Comparison of ENCODE assay signal across 19 cellular contexts in the genomic region with DNA sequence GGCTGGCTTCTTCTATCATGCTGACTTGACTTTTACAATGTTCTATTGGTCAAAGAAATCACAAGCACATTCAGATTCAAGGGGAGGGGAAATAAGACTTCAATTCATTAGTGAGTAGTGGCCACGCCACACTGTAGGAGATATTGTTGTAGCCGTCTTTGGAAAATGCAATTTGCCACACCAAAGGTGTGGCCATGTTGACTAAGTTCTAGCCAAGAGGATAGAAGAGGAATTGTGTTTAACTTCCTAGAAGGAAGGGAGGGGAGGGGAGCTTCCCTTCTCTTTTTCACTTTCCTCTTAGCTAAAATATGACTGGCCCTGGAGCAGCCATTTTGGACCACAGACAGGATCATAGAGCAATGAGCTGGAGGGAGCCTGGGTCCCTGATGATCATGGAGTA. TPM values are rescaled to one million over a fixed set of nuclear protein-coding genes. Genes with fewer than 3 reads are reported as not detected.
DNase-seq lines count a peak whose midpoint lies in the region; ATAC-seq, FAIRE-seq and TF ChIP-seq lines count a peak whose summit lies in the region.
"Had no signal": no experiment of that assay in that cellular context is flagged by ENCODE, and none has a peak within 500 bp of the region (broad histone marks: within the 10 kb centered on the region; RNA-seq: fewer than 3 reads in every experiment).

No MANE protein-coding gene starts in this region.

- intact Hi-C loops in HCT116 (cut with micrococcal nuclease): no loop called here
- intact Hi-C loops in colonic mucosa (cut with DNase I): no loop called here
- intact Hi-C loops in left colon (cut with DNase I, micrococcal nuclease): no loop called here
- intact Hi-C loops in kidney (cut with DNase I): no loop called here
- intact Hi-C loops in posterior vena cava (cut with DNase I): no loop called here

- no peak overlapping the region for H3K9ac ChIP-seq in HCT116 (ENCODE audit: low read length)
- H3K9ac ChIP-seq in colonic mucosa (ENCODE audit: low read depth in 2 of 2, low read length in 2 of 2): no peak overlapping the region
- H3K9ac ChIP-seq in kidney (ENCODE audit: low read length in 2 of 2): no peak overlapping the region
- H3K9ac ChIP-seq: BLaER1 treated with 17β-estradiol and CSF1 and Interleukin-3, amounts not matched to agents 10 nM and 100 nM had no signal

- no peak for DNase-seq in HCT116 (ENCODE audit: low read depth, low spot score)
- peak; percentile 26 for DNase-seq in colonic mucosa
- no peak for DNase-seq in left colon
- DNase-seq in kidney: no peak
- DNase-seq in posterior vena cava (ENCODE audit: low spot score): no peak
- DNase-seq in activated CD8-positive, alpha-beta memory T cell treated with anti-CD3 and anti-CD28 coated beads, Interleukin-2, amount 50 U/mL, for 48 hours: no peak
- DNase-seq: Caco-2; CD4-positive, alpha-beta T cell; HCEC 1CT; HFFc6; KBM-7 had no signal

- CTCF ChIA-PET in HCT116 (lab: Charles Lee): no interaction called here

- H3K9me3 ChIP-seq in HCT116 (ENCODE audit: control insufficient read depth in 1 of 2, insufficient read depth in 1 of 2, low read depth in 1 of 2, low read length in 2 of 2): 0 out of 4 replicates have a peak, but pooled peaks cover 0 to 3% of the 10 kb centered on the region in 2 experiments
- H3K9me3 ChIP-seq in colonic mucosa: no peaks in the 10 kb centered on the region
- peaks cover 0 to 3% of the 10 kb centered on the region in 2 donors for H3K9me3 ChIP-seq in kidney (ENCODE audit: control insufficient read depth in 1 of 2, low read length in 2 of 2)
- H3K9me3 ChIP-seq: Caco-2 had no signal

- ATAC-seq in HCT116: no peak
- ATAC-seq in left colon: peak; percentile 73
- no peak for ATAC-seq in GM21367 (IDR thresholded peaks at IDR 0.05; ENCODE audit: unreplicated experiment)

- H3K4me2 ChIP-seq in HCT116 (ENCODE audit: low read length): no peak overlapping the region

- no peaks in the 10 kb centered on the region for H3K79me2 ChIP-seq in HCT116 (ENCODE audit: insufficient read depth, low read length)

- FAIRE-seq in kidney (lab: Jason Lieb, UNC): no peak
- FAIRE-seq: D721Med, G401.6, GM12891, GM18507, H54 had no signal

- TF ChIP-seq POLR2A in HCT116 (IDR thresholded peaks at IDR 0.05; ENCODE audit: borderline replicate concordance, extremely low read depth, insufficient read depth, insufficient read length): no peak

- peaks cover 0 to 16% of the 10 kb centered on the region in 2 experiments; a peak in 3 of 4 replicates for H3K4me1 ChIP-seq in HCT116 (ENCODE audit: control insufficient read depth in 1 of 2, insufficient read depth in 2 of 2, low read length in 2 of 2)
- peaks cover 4% of the 10 kb centered on the region for H3K4me1 ChIP-seq in colonic mucosa
- H3K4me1 ChIP-seq in kidney (ENCODE audit: control insufficient read depth in 1 of 2, insufficient read depth in 1 of 2, low read depth in 1 of 2, low read length in 2 of 2): peaks cover 0 to 5% of the 10 kb centered on the region in 2 donors

- no peaks in the 10 kb centered on the region for H4K20me1 ChIP-seq in HCT116 (ENCODE audit: insufficient read depth)

- H3K4me3 ChIP-seq in HCT116 (replicated peaks in 1 of 2; ENCODE audit: low read depth in 1 of 2, low read length in 2 of 2): no peak overlapping the region
- H3K4me3 ChIP-seq in colonic mucosa: no peak overlapping the region
- no peak overlapping the region for H3K4me3 ChIP-seq in kidney (ENCODE audit: low read length in 2 of 2)
- H3K4me3 ChIP-seq: BLaER1 treated with 17β-estradiol and CSF1 and Interleukin-3, amounts not matched to agents 10 nM and 100 nM had no signal

- H3K27me3 ChIP-seq in HCT116 (ENCODE audit: insufficient read depth, low read length): no peaks in the 10 kb centered on the region
- H3K27me3 ChIP-seq in colonic mucosa: no peaks in the 10 kb centered on the region

- POLR2A ChIA-PET in HCT116 (lab: Charles Lee): no interaction called here

- no peak for TF ChIP-seq RAD21 in HCT116 (IDR thresholded peaks at IDR 0.05; ENCODE audit: low read depth)

- no TSS peak for BruUV-seq in HCT116 (replicated peaks; lab: Mats Ljungman, UMichigan)

- H3K36me3 ChIP-seq in HCT116 (ENCODE audit: control insufficient read depth in 1 of 2, insufficient read depth in 2 of 2, low read length in 2 of 2) (no peaks in the 10 kb centered on the region), colonic mucosa (no peaks in the 10 kb centered on the region), kidney (ENCODE audit: control insufficient read depth in 1 of 2, insufficient read depth in 2 of 2, low read length in 2 of 2) (no peaks in the 10 kb centered on the region)
- H3K36me3 ChIP-seq: BLaER1 treated with 17β-estradiol and CSF1 and Interleukin-3, amounts not matched to agents 10 nM and 100 nM had no signal

- TF ChIP-seq CTCF in HCT116 (IDR thresholded peaks at IDR 0.05 in 2 of 3, conservative IDR thresholded peaks at IDR 0.05 in 1 of 3; ENCODE audit: borderline replicate concordance in 1 of 3, insufficient read depth in 1 of 3, low read depth in 2 of 3, low read length in 2 of 3) (no peak), colonic mucosa (IDR thresholded peaks at IDR 0.05) (no peak), kidney (IDR thresholded peaks at IDR 0.05; ENCODE audit: borderline replicate concordance, extremely low read depth, insufficient read depth) (no peak)

- RAD21 ChIA-PET in HCT116 (lab: Charles Lee; ENCODE audit: low non-redundant PET in 1 of 2, low total read pairs in 2 of 2, uncharacterized antibody in 2 of 2, unreplicated experiment in 2 of 2): no interaction called here

- H3K27ac ChIP-seq in HCT116 (ENCODE audit: low read depth, low read length) (no peak overlapping the region), colonic mucosa (no peak overlapping the region), kidney (ENCODE audit: low read depth in 2 of 2, low read length in 2 of 2) (no peak overlapping the region)
- H3K27ac ChIP-seq: BLaER1 treated with 17β-estradiol and CSF1 and Interleukin-3, amounts not matched to agents 10 nM and 100 nM; HL-60 had no signal

- no peaks in the 10 kb centered on the region for H3K9me2 ChIP-seq in HCT116 (ENCODE audit: insufficient read depth)

- H2AFZ ChIP-seq in HCT116 (ENCODE audit: low read depth, low read length, poor library complexity, severe bottlenecking): peak overlapping the region; percentile 26

TF ChIP-seq in HCT116, 20 proteins besides CTCF, POLR2A, EP300 and RAD21 (continues in another document):
- TF ChIP-seq SRF (IDR thresholded peaks at IDR 0.05; ENCODE audit: low read depth): no peak
- TF ChIP-seq, protein P1, sequence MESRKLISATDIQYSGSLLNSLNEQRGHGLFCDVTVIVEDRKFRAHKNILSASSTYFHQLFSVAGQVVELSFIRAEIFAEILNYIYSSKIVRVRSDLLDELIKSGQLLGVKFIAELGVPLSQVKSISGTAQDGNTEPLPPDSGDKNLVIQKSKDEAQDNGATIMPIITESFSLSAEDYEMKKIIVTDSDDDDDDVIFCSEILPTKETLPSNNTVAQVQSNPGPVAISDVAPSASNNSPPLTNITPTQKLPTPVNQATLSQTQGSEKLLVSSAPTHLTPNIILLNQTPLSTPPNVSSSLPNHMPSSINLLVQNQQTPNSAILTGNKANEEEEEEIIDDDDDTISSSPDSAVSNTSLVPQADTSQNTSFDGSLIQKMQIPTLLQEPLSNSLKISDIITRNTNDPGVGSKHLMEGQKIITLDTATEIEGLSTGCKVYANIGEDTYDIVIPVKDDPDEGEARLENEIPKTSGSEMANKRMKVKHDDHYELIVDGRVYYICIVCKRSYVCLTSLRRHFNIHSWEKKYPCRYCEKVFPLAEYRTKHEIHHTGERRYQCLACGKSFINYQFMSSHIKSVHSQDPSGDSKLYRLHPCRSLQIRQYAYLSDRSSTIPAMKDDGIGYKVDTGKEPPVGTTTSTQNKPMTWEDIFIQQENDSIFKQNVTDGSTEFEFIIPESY (IDR thresholded peaks at IDR 0.05; ENCODE audit: extremely low read depth, insufficient replicate concordance, low read length): no peak
- TF ChIP-seq ELF1 (IDR thresholded peaks at IDR 0.05; ENCODE audit: borderline replicate concordance, low read depth): no peak
- TF ChIP-seq SIN3A (IDR thresholded peaks at IDR 0.05; ENCODE audit: low read depth): no peak
- TF ChIP-seq ZFX (IDR thresholded peaks at IDR 0.05): no peak
- TF ChIP-seq EZH2 (IDR thresholded peaks at IDR 0.05): no peak
- TF ChIP-seq TCF7L2 (IDR thresholded peaks at IDR 0.05; ENCODE audit: borderline replicate concordance, extremely low read depth, insufficient read depth, insufficient read length): no peak
- no peak for TF ChIP-seq CEBPB (IDR thresholded peaks at IDR 0.05; ENCODE audit: low read depth)
- TF ChIP-seq FOSL1 (IDR thresholded peaks at IDR 0.05; ENCODE audit: low read depth): no peak
- TF ChIP-seq YY1 (IDR thresholded peaks at IDR 0.05; ENCODE audit: extremely low read depth, insufficient replicate concordance, low read depth, low read length): no peak
- TF ChIP-seq CBX3 (IDR thresholded peaks at IDR 0.05; ENCODE audit: low read depth): no peak
- TF ChIP-seq, protein P2, sequence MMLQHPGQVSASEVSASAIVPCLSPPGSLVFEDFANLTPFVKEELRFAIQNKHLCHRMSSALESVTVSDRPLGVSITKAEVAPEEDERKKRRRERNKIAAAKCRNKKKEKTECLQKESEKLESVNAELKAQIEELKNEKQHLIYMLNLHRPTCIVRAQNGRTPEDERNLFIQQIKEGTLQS (IDR thresholded peaks at IDR 0.05): no peak
- no peak for TF ChIP-seq ZNF274 (IDR thresholded peaks at IDR 0.05; ENCODE audit: low read depth, low read length)
- TF ChIP-seq JUND (IDR thresholded peaks at IDR 0.05): no peak

RNA-seq across cellular contexts. Expression of a gene that starts 3.4 kb away (rescaled TPM):
- 15.1 TPM for total RNA-seq in HCT116 (2021; ENCODE audit: unreplicated experiment)
- polyA plus RNA-seq in HCT116 (2012): 3.2 and 5.3 TPM in 2 replicates
- total RNA-seq in colonic mucosa: 10 to 100 TPM in 1 of 2 donors, 1 to 10 TPM in 1; 9.3 to 11.7 TPM
- 1 to 10 TPM; 6.6 to 9.6 TPM for total RNA-seq in left colon
- 6.9 TPM for total RNA-seq in kidney
- polyA plus RNA-seq in kidney (ENCODE audit: insufficient read depth, low read depth, low replicate concordance): 7.3 TPM
- 1 to 10 TPM; 4.7 to 5.8 TPM for total RNA-seq in posterior vena cava
